In genomic region chr22:24450600-24450999, GRCh38 we compare ENCODE assay signal across 17 cellular contexts. TPM values are rescaled to one million over a fixed set of nuclear protein-coding genes. Genes with fewer than 3 reads are reported as not detected.
DNase-seq lines count a peak whose midpoint lies in the region; ATAC-seq and TF ChIP-seq lines count a peak whose summit lies in the region.
"Had no signal": no experiment of that assay in that cellular context is flagged by ENCODE, and none has a peak within 500 bp of the region (broad histone marks: within the 10 kb centered on the region; RNA-seq: fewer than 3 reads in every experiment).

No MANE protein-coding gene starts in this region.

- no peaks in the 10 kb centered on the region for H3K9me2 ChIP-seq in OCI-LY7 (ENCODE audit: insufficient read depth, low read length)

- no peaks in the 10 kb centered on the region for H4K20me1 ChIP-seq in OCI-LY7 (ENCODE audit: insufficient read depth, low read length)

- peaks cover 15% of the 10 kb centered on the region for H3K4me1 Mint-ChIP-seq in stimulated activated effector memory CD8-positive, alpha-beta T cell treated with anti-CD3 and anti-CD28 coated beads, Interleukin-12 subunit alpha, Interleukin-12 subunit beta, amount 100 ng/mL, for 72 hours
- H3K4me1 Mint-ChIP-seq in activated CD4-positive, alpha-beta T cell treated with anti-CD3 and anti-CD28 coated beads for 36 hours = peaks cover 11% of the 10 kb centered on the region

- no TSS peak for BruUV-seq in OCI-LY7 (replicated peaks; lab: Mats Ljungman, UMichigan)

- H3K27ac ChIP-seq in OCI-LY7 (ENCODE audit: low read depth, low read length, poor library complexity, severe bottlenecking) (no peak overlapping the region), heart left ventricle (peak overlapping the region in 8 of 12 donors; percentile 2 to 62 (median 33))
- H3K27ac ChIP-seq: gastroesophageal sphincter, KMS-11, suprapubic skin had no signal

- 0 out of 2 replicates have a peak overlapping the region, but pooled peaks have one; percentile 16 for H3K4me2 ChIP-seq in OCI-LY7 (ENCODE audit: low read length)
- H3K4me2 ChIP-seq: KMS-11 had no signal

- WGBS in heart left ventricle, 4 donors = 27 to 44% (median 37%) methylated on average over 2 of the region's 2 CpGs

- peaks cover 4% of the 10 kb centered on the region for H3K36me3 Mint-ChIP-seq in stimulated activated effector memory CD8-positive, alpha-beta T cell treated with anti-CD3 and anti-CD28 coated beads, Interleukin-12 subunit alpha, Interleukin-12 subunit beta, amount 100 ng/mL, for 72 hours
- H3K36me3 Mint-ChIP-seq in activated CD4-positive, alpha-beta T cell treated with anti-CD3 and anti-CD28 coated beads for 36 hours (ENCODE audit: low read depth) = peaks cover 6% of the 10 kb centered on the region

- peak; percentile 25 to 79 (median 72) for ATAC-seq in heart left ventricle
- no peak for ATAC-seq in stimulated activated effector memory CD8-positive, alpha-beta T cell treated with anti-CD3 and anti-CD28 coated beads, Interleukin-12 subunit alpha, Interleukin-12 subunit beta, amount 100 ng/mL, for 72 hours
- ATAC-seq in stimulated activated naive CD8-positive, alpha-beta T cell treated with anti-CD3 and anti-CD28 coated beads, Interleukin-15, Interleukin-2, amounts not matched to agents 100 U/mL and 50 U/mL, for 24 hours = no peak
- no peak for ATAC-seq in activated CD4-positive, alpha-beta T cell treated with anti-CD3 and anti-CD28 coated beads for 36 hours
- ATAC-seq: activated CD8-positive, alpha-beta T cell treated with anti-CD3 and anti-CD28 coated beads, Interleukin-2, amount 10 ng/mL, durations not matched to agents 7 days and 5 days; gastroesophageal sphincter; left colon had no signal

- no peak overlapping the region for H2AFZ ChIP-seq in OCI-LY7 (ENCODE audit: low read length)

- H3K9me3 ChIP-seq in OCI-LY7 (ENCODE audit: low read length) (peaks cover 14% of the 10 kb centered on the region; the same call in 1 of the 2 replicates), heart left ventricle (peaks cover 0 to 11% (median 0%) of the 10 kb centered on the region in 12 donors)
- H3K9me3 ChIP-seq: suprapubic skin had no signal

- intact Hi-C loops in OCI-LY7 (cut with micrococcal nuclease; ENCODE audit: unreplicated experiment) (no loop called here), heart left ventricle (cut with DNase I) (no loop called here)
- intact Hi-C loops in activated CD4-positive, alpha-beta T cell treated with anti-CD3 and anti-CD28 coated beads for 36 hours (cut with DNase I, micrococcal nuclease) = no loop called here

- no peak overlapping the region for H3K4me3 Mint-ChIP-seq in stimulated activated effector memory CD8-positive, alpha-beta T cell treated with anti-CD3 and anti-CD28 coated beads, Interleukin-12 subunit alpha, Interleukin-12 subunit beta, amount 100 ng/mL, for 72 hours
- H3K4me3 Mint-ChIP-seq in activated CD4-positive, alpha-beta T cell treated with anti-CD3 and anti-CD28 coated beads for 36 hours = no peak overlapping the region
- H3K4me3 Mint-ChIP-seq: activated CD8-positive, alpha-beta T cell treated with anti-CD3 and anti-CD28 coated beads, Interleukin-2, amount 10 ng/mL, durations not matched to agents 7 days and 5 days had no signal

- DNase-seq in NCI-H2171 treated with DMSO at 0.1 percent for 48 hours (lab: John Stamatoyannopoulos, UW) (peak; percentile 53), NCI-H2171 (lab: John Stamatoyannopoulos, UW) (no peak), OCI-LY7 (ENCODE audit: low spot score) (peak; percentile 57), heart left ventricle (peak in 2 of 5 donors; percentile 52 to 67), HPDE6-E6E7 (ENCODE audit: extremely low spot score) (no peak)
- no peak for DNase-seq in stimulated activated effector memory CD8-positive, alpha-beta T cell treated with anti-CD3 and anti-CD28 coated beads, Interleukin-12 subunit alpha, Interleukin-12 subunit beta, amount 100 ng/mL, for 72 hours (ENCODE audit: low spot score in 2 of 2)
- no peak for DNase-seq in stimulated activated naive CD8-positive, alpha-beta T cell treated with anti-CD3 and anti-CD28 coated beads, Interleukin-15, Interleukin-2, amounts not matched to agents 100 U/mL and 50 U/mL, for 24 hours
- DNase-seq in activated CD4-positive, alpha-beta T cell treated with anti-CD3 and anti-CD28 coated beads for 36 hours = no peak
- DNase-seq: activated CD8-positive, alpha-beta T cell treated with anti-CD3 and anti-CD28 coated beads, Interleukin-2, amount 10 ng/mL, durations not matched to agents 7 days and 5 days; DMS79 treated with DMSO at 0.1 percent for 48 hours; left colon; NCI-H774; T-helper 1 cell had no signal

- no peak for TF ChIP-seq POLR2A in heart left ventricle (IDR thresholded peaks at IDR 0.05)

- POLR2A ChIA-PET in OCI-LY7 (lab: Charles Lee) = interaction anchor here (0.6 kb wide), 1 partner anchor 1181 kb away, joined by 4 read pairs; no protein-coding TSS in a partner anchor
- POLR2A ChIA-PET in activated CD4-positive, alpha-beta T cell treated with anti-CD3 and anti-CD28 coated beads for 36 hours (lab: Charles Lee) = no interaction called here

- H3K36me3 ChIP-seq in OCI-LY7 (ENCODE audit: insufficient read depth, low read length) (peaks cover 4% of the 10 kb centered on the region; the same call in 1 of the 2 replicates), heart left ventricle (no peaks in the 10 kb centered on the region)
- H3K36me3 ChIP-seq: gastroesophageal sphincter, suprapubic skin had no signal

- H3K27me3 ChIP-seq in heart left ventricle = no peaks in the 10 kb centered on the region
- H3K27me3 ChIP-seq: gastroesophageal sphincter, suprapubic skin had no signal

- peak overlapping the region; percentile 24 for H3K27ac Mint-ChIP-seq in stimulated activated effector memory CD8-positive, alpha-beta T cell treated with anti-CD3 and anti-CD28 coated beads, Interleukin-12 subunit alpha, Interleukin-12 subunit beta, amount 100 ng/mL, for 72 hours
- no peak overlapping the region for H3K27ac Mint-ChIP-seq in activated CD4-positive, alpha-beta T cell treated with anti-CD3 and anti-CD28 coated beads for 36 hours
- H3K27ac Mint-ChIP-seq: activated CD8-positive, alpha-beta T cell treated with anti-CD3 and anti-CD28 coated beads, Interleukin-2, amount 10 ng/mL, durations not matched to agents 7 days and 5 days had no signal

- no peaks in the 10 kb centered on the region for H3K9me3 Mint-ChIP-seq in stimulated activated effector memory CD8-positive, alpha-beta T cell treated with anti-CD3 and anti-CD28 coated beads, Interleukin-12 subunit alpha, Interleukin-12 subunit beta, amount 100 ng/mL, for 72 hours
- peaks cover 3% of the 10 kb centered on the region for H3K9me3 Mint-ChIP-seq in activated CD4-positive, alpha-beta T cell treated with anti-CD3 and anti-CD28 coated beads for 36 hours (ENCODE audit: low read depth)

- no peaks in the 10 kb centered on the region for H3K79me2 ChIP-seq in OCI-LY7 (ENCODE audit: insufficient read depth, low read depth, low read length)

- peaks cover 13% of the 10 kb centered on the region for H3K4me1 ChIP-seq in OCI-LY7 (ENCODE audit: insufficient read depth, low read length, poor library complexity, severe bottlenecking)
- peaks cover 1 to 37% (median 21%) of the 10 kb centered on the region in 12 donors for H3K4me1 ChIP-seq in heart left ventricle

- H3K27me3 Mint-ChIP-seq in activated CD4-positive, alpha-beta T cell treated with anti-CD3 and anti-CD28 coated beads for 36 hours = no peaks in the 10 kb centered on the region

- CTCF ChIA-PET in OCI-LY7 (lab: Charles Lee; ENCODE audit: unreplicated experiment) = interaction anchor here (0.6 to 1.1 kb wide), 2 partner anchors 15 to 51 kb away, joined by 3 to 9 read pairs; no protein-coding TSS in a partner anchor
- CTCF ChIA-PET in activated CD4-positive, alpha-beta T cell treated with anti-CD3 and anti-CD28 coated beads for 36 hours (lab: Charles Lee) = no interaction called here

- no peak for TF ChIP-seq CTCF in OCI-LY7 (conservative IDR thresholded peaks at IDR 0.05; ENCODE audit: low read length)
- TF ChIP-seq CTCF in heart left ventricle (IDR thresholded peaks at IDR 0.05) = no peak

- no peak overlapping the region for H3K4me3 ChIP-seq in OCI-LY7 (ENCODE audit: low read depth, low read length, poor library complexity, severe bottlenecking)
- no peak overlapping the region for H3K4me3 ChIP-seq in heart left ventricle
- H3K4me3 ChIP-seq: gastroesophageal sphincter, suprapubic skin had no signal

RNA-seq across cellular contexts. Expression of gene ADORA2A, which starts 23.2 kb away (rescaled TPM):
- 31.2 and 35.7 TPM in 2 replicates for total RNA-seq in OCI-LY7 (2014; rRNA removed; shearing (Covaris generic))
- 29.5 and 35.0 TPM in 2 replicates for total RNA-seq in OCI-LY7 (2022)
- 10 to 100 TPM in 1 of 9 donors, 1 to 10 TPM in 8; 1.5 to 12.1 (median 4.5) TPM for total RNA-seq in heart left ventricle
- 1 to 10 TPM; 3.9 to 5.5 TPM for polyA plus RNA-seq in heart left ventricle
- total RNA-seq in activated CD4-positive, alpha-beta T cell treated with anti-CD3 and anti-CD28 coated beads for 36 hours = 10 to 100 TPM; 30.6 to 31.3 TPM

RNA-seq across cellular contexts. Expression of gene UPB1, which starts 44.5 kb away (rescaled TPM):
- total RNA-seq in OCI-LY7 (2014; rRNA removed; shearing (Covaris generic)) = 0.13 and 0.69 TPM in 2 replicates
- total RNA-seq in OCI-LY7 (2022) = 0.70 and 0.85 TPM in 2 replicates
- total RNA-seq in heart left ventricle = 1 to 10 TPM in 3 of 9 donors, under 1 TPM in 6; 0.35 to 1.9 (median 0.80) TPM
- polyA plus RNA-seq in heart left ventricle = 1 to 10 TPM in 1 of 2 donors, under 1 TPM in 1; 0.24 to 1.8 TPM
- under 1 TPM; 0.16 to 0.28 TPM for total RNA-seq in activated CD4-positive, alpha-beta T cell treated with anti-CD3 and anti-CD28 coated beads for 36 hours
- total RNA-seq: A172 had no signal

Comparison
In these comparisons a context has a peak if more than half of its experiments do, and no peak if none do; other contexts are left out.
1. DNase-seq: peak in NCI-H2171 treated with DMSO at 0.1 percent for 48 hours (single experiment) and OCI-LY7 (single experiment); none in NCI-H2171 (single experiment), stimulated activated effector memory CD8-positive, alpha-beta T cell treated with anti-CD3 and anti-CD28 coated beads, Interleukin-12 subunit alpha, Interleukin-12 subunit beta, amount 100 ng/mL, for 72 hours (0 of 2), stimulated activated naive CD8-positive, alpha-beta T cell treated with anti-CD3 and anti-CD28 coated beads, Interleukin-15, Interleukin-2, amounts not matched to agents 100 U/mL and 50 U/mL, for 24 hours (single experiment), activated CD4-positive, alpha-beta T cell treated with anti-CD3 and anti-CD28 coated beads for 36 hours (single experiment) and HPDE6-E6E7 (single experiment).
2. ATAC-seq: peak in heart left ventricle (4 of 4); none in stimulated activated effector memory CD8-positive, alpha-beta T cell treated with anti-CD3 and anti-CD28 coated beads, Interleukin-12 subunit alpha, Interleukin-12 subunit beta, amount 100 ng/mL, for 72 hours (single experiment), stimulated activated naive CD8-positive, alpha-beta T cell treated with anti-CD3 and anti-CD28 coated beads, Interleukin-15, Interleukin-2, amounts not matched to agents 100 U/mL and 50 U/mL, for 24 hours (single experiment) and activated CD4-positive, alpha-beta T cell treated with anti-CD3 and anti-CD28 coated beads for 36 hours (single experiment).